1 cellular context compared by ENCODE assay signal in genomic region chr9:68793605-68794343, GRCh38.
TF ChIP-seq lines count a peak whose summit lies in the region.

No MANE protein-coding gene starts in this region.

TF ChIP-seq in K562, 482 proteins besides CTCF, POLR2A, EP300 and RAD21 (continued from another document and continues in another):
- TF ChIP-seq, protein P1, sequence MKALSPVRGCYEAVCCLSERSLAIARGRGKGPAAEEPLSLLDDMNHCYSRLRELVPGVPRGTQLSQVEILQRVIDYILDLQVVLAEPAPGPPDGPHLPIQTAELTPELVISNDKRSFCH (CRISPR knock-in tag; IDR thresholded peaks at IDR 0.05), result no peak
- TF ChIP-seq, protein P1 (tag; IDR thresholded peaks at IDR 0.05), result peak; percentile 41; the same call in 1 of the 2 replicates
- TF ChIP-seq GABPB2 (CRISPR knock-in tag; conservative IDR thresholded peaks at IDR 0.05), result no peak
- TF ChIP-seq ARID2 (IDR thresholded peaks at IDR 0.05), result no peak
- TF ChIP-seq ATF1 (CRISPR knock-in tag; IDR thresholded peaks at IDR 0.05), result no peak
- TF ChIP-seq ATF1 (tag; IDR thresholded peaks at IDR 0.05), result no peak
- TF ChIP-seq MLX (CRISPR knock-in tag; conservative IDR thresholded peaks at IDR 0.05), result no peak
- no peak for TF ChIP-seq ZSCAN32 (CRISPR knock-in tag; IDR thresholded peaks at IDR 0.05)
- no peak for TF ChIP-seq SRSF1 (IDR thresholded peaks at IDR 0.05; ENCODE audit: low read depth, low read length)
- TF ChIP-seq FOSL1 (tag; conservative IDR thresholded peaks at IDR 0.05), result peak; percentile 43
- TF ChIP-seq MCM3 (IDR thresholded peaks at IDR 0.05), result no peak
- TF ChIP-seq BMI1 (IDR thresholded peaks at IDR 0.05; ENCODE audit: low read length), result no peak
- TF ChIP-seq, protein P2, sequence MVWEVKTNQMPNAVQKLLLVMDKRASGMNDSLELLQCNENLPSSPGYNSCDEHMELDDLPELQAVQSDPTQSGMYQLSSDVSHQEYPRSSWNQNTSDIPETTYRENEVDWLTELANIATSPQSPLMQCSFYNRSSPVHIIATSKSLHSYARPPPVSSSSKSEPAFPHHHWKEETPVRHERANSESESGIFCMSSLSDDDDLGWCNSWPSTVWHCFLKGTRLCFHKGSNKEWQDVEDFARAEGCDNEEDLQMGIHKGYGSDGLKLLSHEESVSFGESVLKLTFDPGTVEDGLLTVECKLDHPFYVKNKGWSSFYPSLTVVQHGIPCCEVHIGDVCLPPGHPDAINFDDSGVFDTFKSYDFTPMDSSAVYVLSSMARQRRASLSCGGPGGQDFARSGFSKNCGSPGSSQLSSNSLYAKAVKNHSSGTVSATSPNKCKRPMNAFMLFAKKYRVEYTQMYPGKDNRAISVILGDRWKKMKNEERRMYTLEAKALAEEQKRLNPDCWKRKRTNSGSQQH (CRISPR knock-in tag; IDR thresholded peaks at IDR 0.05), result no peak
- TF ChIP-seq PHTF2 (CRISPR knock-in tag; IDR thresholded peaks at IDR 0.05), result no peak
- no peak for TF ChIP-seq YY1 (IDR thresholded peaks at IDR 0.05; ENCODE audit: borderline replicate concordance in 1 of 3, control insufficient read depth in 1 of 3, extremely low read depth in 1 of 3, insufficient read depth in 3 of 3, insufficient read length in 1 of 3, insufficient replicate concordance in 2 of 3, low read depth in 1 of 3, low read length in 2 of 3)
- no peak for TF ChIP-seq U2AF1 (optimal IDR thresholded peaks at IDR 0.05; ENCODE audit: low read depth, low read length)
- TF ChIP-seq POLR3G (IDR thresholded peaks at IDR 0.05; ENCODE audit: extremely low read depth, insufficient read length, insufficient replicate concordance), result no peak
- TF ChIP-seq ETV6 (IDR thresholded peaks at IDR 0.05; ENCODE audit: borderline replicate concordance in 1 of 2, low read depth in 2 of 2, low read length in 1 of 2), result no peak
- TF ChIP-seq ETV6 (CRISPR knock-in tag; IDR thresholded peaks at IDR 0.05; ENCODE audit: borderline replicate concordance), result no peak
- no peak for TF ChIP-seq CREB1 (IDR thresholded peaks at IDR 0.05)
- no peak for TF ChIP-seq CREB1 (CRISPR knock-in tag; IDR thresholded peaks at IDR 0.05)
- TF ChIP-seq ZNF407 (IDR thresholded peaks at IDR 0.05; ENCODE audit: low read depth), result no peak
- TF ChIP-seq ZC3H11A (IDR thresholded peaks at IDR 0.05; ENCODE audit: low read depth, low read length), result no peak
- TF ChIP-seq MEF2D (tag; conservative IDR thresholded peaks at IDR 0.05; ENCODE audit: low read depth), result no peak
- peak; percentile 55; the same call in 1 of the 2 replicates for TF ChIP-seq ZEB2 (IDR thresholded peaks at IDR 0.05)
- TF ChIP-seq SMAD2 (IDR thresholded peaks at IDR 0.05; ENCODE audit: low read depth, low read length), result no peak
- TF ChIP-seq NEUROD1 (IDR thresholded peaks at IDR 0.05; ENCODE audit: borderline replicate concordance, low read depth, low read length, partially characterized antibody), result no peak
- TF ChIP-seq ZNF23 (CRISPR knock-in tag; IDR thresholded peaks at IDR 0.05), result no peak
- TF ChIP-seq, protein P3, sequence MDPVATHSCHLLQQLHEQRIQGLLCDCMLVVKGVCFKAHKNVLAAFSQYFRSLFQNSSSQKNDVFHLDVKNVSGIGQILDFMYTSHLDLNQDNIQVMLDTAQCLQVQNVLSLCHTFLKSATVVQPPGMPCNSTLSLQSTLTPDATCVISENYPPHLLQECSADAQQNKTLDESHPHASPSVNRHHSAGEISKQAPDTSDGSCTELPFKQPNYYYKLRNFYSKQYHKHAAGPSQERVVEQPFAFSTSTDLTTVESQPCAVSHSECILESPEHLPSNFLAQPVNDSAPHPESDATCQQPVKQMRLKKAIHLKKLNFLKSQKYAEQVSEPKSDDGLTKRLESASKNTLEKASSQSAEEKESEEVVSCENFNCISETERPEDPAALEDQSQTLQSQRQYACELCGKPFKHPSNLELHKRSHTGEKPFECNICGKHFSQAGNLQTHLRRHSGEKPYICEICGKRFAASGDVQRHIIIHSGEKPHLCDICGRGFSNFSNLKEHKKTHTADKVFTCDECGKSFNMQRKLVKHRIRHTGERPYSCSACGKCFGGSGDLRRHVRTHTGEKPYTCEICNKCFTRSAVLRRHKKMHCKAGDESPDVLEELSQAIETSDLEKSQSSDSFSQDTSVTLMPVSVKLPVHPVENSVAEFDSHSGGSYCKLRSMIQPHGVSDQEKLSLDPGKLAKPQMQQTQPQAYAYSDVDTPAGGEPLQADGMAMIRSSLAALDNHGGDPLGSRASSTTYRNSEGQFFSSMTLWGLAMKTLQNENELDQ (CRISPR knock-in tag; IDR thresholded peaks at IDR 0.05; ENCODE audit: borderline replicate concordance), result no peak
- TF ChIP-seq MXI1 (IDR thresholded peaks at IDR 0.05; ENCODE audit: low read depth, low read length), result no peak
- TF ChIP-seq ZNF274 (IDR thresholded peaks at IDR 0.05; ENCODE audit: borderline replicate concordance, low read depth, low read length), result no peak
- no peak for TF ChIP-seq RBM17 (IDR thresholded peaks at IDR 0.05; ENCODE audit: borderline replicate concordance, low read depth, low read length)
- TF ChIP-seq ZNF324 (CRISPR knock-in tag; IDR thresholded peaks at IDR 0.05), result no peak
- peak; percentile 67 for TF ChIP-seq CBFA2T3 (IDR thresholded peaks at IDR 0.05)
- TF ChIP-seq NFE2L1 (tag; IDR thresholded peaks at IDR 0.05; ENCODE audit: borderline replicate concordance, low read depth), result no peak
- TF ChIP-seq, protein P4, sequence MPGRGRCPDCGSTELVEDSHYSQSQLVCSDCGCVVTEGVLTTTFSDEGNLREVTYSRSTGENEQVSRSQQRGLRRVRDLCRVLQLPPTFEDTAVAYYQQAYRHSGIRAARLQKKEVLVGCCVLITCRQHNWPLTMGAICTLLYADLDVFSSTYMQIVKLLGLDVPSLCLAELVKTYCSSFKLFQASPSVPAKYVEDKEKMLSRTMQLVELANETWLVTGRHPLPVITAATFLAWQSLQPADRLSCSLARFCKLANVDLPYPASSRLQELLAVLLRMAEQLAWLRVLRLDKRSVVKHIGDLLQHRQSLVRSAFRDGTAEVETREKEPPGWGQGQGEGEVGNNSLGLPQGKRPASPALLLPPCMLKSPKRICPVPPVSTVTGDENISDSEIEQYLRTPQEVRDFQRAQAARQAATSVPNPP (IDR thresholded peaks at IDR 0.05; ENCODE audit: borderline replicate concordance, insufficient read depth, insufficient read length), result no peak
- no peak for TF ChIP-seq BACH1 (tag; IDR thresholded peaks at IDR 0.05)
- no peak for TF ChIP-seq ZBTB12 (CRISPR knock-in tag; IDR thresholded peaks at IDR 0.05)
- TF ChIP-seq NFE2 (IDR thresholded peaks at IDR 0.05; ENCODE audit: low read depth), result no peak; the same call in 1 of the 2 replicates
- no peak for TF ChIP-seq CC2D1A (IDR thresholded peaks at IDR 0.05)
- no peak for TF ChIP-seq RFX1 (IDR thresholded peaks at IDR 0.05)
- no peak for TF ChIP-seq TAF7 (tag; IDR thresholded peaks at IDR 0.05)
- TF ChIP-seq CREBBP (IDR thresholded peaks at IDR 0.05; ENCODE audit: low read depth, low read length), result no peak
- no peak for TF ChIP-seq ELF4 (CRISPR knock-in tag; IDR thresholded peaks at IDR 0.05)
- TF ChIP-seq, protein P5, sequence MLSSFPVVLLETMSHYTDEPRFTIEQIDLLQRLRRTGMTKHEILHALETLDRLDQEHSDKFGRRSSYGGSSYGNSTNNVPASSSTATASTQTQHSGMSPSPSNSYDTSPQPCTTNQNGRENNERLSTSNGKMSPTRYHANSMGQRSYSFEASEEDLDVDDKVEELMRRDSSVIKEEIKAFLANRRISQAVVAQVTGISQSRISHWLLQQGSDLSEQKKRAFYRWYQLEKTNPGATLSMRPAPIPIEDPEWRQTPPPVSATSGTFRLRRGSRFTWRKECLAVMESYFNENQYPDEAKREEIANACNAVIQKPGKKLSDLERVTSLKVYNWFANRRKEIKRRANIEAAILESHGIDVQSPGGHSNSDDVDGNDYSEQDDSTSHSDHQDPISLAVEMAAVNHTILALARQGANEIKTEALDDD (IDR thresholded peaks at IDR 0.05), result peak; percentile 57; the same call in 1 of the 2 replicates
- TF ChIP-seq, protein P6, sequence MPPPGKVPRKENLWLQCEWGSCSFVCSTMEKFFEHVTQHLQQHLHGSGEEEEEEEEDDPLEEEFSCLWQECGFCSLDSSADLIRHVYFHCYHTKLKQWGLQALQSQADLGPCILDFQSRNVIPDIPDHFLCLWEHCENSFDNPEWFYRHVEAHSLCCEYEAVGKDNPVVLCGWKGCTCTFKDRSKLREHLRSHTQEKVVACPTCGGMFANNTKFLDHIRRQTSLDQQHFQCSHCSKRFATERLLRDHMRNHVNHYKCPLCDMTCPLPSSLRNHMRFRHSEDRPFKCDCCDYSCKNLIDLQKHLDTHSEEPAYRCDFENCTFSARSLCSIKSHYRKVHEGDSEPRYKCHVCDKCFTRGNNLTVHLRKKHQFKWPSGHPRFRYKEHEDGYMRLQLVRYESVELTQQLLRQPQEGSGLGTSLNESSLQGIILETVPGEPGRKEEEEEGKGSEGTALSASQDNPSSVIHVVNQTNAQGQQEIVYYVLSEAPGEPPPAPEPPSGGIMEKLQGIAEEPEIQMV (tag; conservative IDR thresholded peaks at IDR 0.05; ENCODE audit: low read depth), result no peak
- no peak for TF ChIP-seq ZNF143 (CRISPR knock-in tag; IDR thresholded peaks at IDR 0.05)
- TF ChIP-seq PREB (CRISPR knock-in tag; IDR thresholded peaks at IDR 0.05), result no peak
- TF ChIP-seq BRD9 (IDR thresholded peaks at IDR 0.05; ENCODE audit: low read depth, partially characterized antibody), result no peak
- no peak for TF ChIP-seq NFIC (IDR thresholded peaks at IDR 0.05)
